Comparison of ENCODE assay signal across 9 cellular contexts in the genomic region with DNA sequence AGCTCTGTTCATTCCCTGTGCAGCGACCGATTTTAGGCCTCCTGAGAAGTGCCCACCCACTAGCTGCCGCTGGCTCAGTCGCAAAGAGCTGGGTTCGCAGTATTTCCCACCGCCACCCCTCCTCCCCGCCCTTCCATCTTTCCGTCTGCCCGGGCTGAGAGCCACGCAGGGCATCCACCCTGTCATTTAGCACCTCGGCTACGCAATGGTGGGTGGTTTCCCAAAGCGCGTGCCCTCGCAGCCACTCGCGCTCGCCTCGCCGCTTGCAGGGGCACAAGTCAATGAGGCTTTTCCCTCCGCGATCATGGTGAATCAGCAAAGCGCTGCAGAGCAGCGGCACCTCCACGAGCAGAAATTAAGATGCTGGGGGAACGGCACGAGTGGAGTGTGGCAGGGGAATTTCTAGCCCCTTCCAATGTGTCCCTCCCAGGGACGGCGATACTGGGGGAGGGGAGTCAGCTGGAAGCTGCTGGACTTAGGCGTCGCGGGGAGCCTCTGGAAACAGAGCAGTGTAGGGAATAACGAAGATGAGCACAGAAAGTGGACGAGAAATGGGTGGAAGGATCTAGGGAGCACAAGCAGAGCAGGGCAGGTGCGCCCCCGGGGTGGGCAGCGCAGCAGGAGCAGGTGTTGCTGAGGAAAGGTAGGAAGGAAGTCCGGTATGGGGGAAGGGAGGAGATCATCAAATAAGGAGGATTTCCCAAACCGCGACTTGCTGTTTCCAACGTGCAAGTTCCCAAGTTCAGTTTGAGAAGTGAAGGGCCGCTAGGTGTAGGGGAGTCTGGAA. TPM values are rescaled to one million over a fixed set of nuclear protein-coding genes. Genes with fewer than 3 reads are reported as not detected.
A peak's percentile ranks its signal among the peaks of the same experiment; 100 is the strongest.
DNase-seq lines count a peak whose midpoint lies in the region; ATAC-seq and TF ChIP-seq lines count a peak whose summit lies in the region.
"Had no signal": no experiment of that assay in that cellular context is flagged by ENCODE, and none has a peak within 500 bp of the region (broad histone marks: within the 10 kb centered on the region; RNA-seq: fewer than 3 reads in every experiment).

No MANE protein-coding gene starts in this region.

- H3K27me3 Mint-ChIP-seq in HFFc6 (ENCODE audit: insufficient read depth) (peaks cover 14% of the 10 kb centered on the region), endothelial cell (ENCODE audit: unreplicated experiment) (peaks cover 10% of the 10 kb centered on the region)

- WGBS in trophoblast cell (ENCODE audit: extremely low coverage, insufficient coverage, insufficient read length), result no CpG with 5 or more reads among the region's 42 CpGs

- no peak overlapping the region for H3K27ac ChIP-seq in trophoblast cell (ENCODE audit: low read depth, low read length)

- H2AFZ ChIP-seq in trophoblast cell (ENCODE audit: insufficient read depth, low read length, poor library complexity), result no peak overlapping the region

- no peak overlapping the region for H2BK5ac ChIP-seq in trophoblast cell (ENCODE audit: low read depth, low read length, poor library complexity)

- no peak overlapping the region for H4K91ac ChIP-seq in trophoblast cell (ENCODE audit: low read depth, low read length)

- H3K36me3 ChIP-seq in trophoblast cell (ENCODE audit: control insufficient read depth in 1 of 2, insufficient read depth in 2 of 2, low read length in 2 of 2), result no peaks in the 10 kb centered on the region

- H2AK5ac ChIP-seq in trophoblast cell (ENCODE audit: low read length), result no peak overlapping the region

- H3K23ac ChIP-seq in trophoblast cell (ENCODE audit: low read length), result no peak overlapping the region

- no peaks in the 10 kb centered on the region for H3K9me3 ChIP-seq in trophoblast cell (ENCODE audit: insufficient read depth, low read depth, low read length)

- H2BK12ac ChIP-seq in trophoblast cell (ENCODE audit: low read length), result no peak overlapping the region

- no peak overlapping the region for H2BK120ac ChIP-seq in trophoblast cell (ENCODE audit: insufficient read depth, low read length, poor library complexity)

- DNase-seq in AG20443 (ENCODE audit: low spot score) (peak; percentile 10), HFFc6 (no peak), endothelial cell (ENCODE audit: low spot score) (no peak), trophoblast cell (no peak), NCI-H2196 treated with DMSO at 0.1 percent for 48 hours (lab: John Stamatoyannopoulos, UW; ENCODE audit: unreplicated experiment) (no peak), NCI-H345 (lab: John Stamatoyannopoulos, UW) (no peak), HT-29 (ENCODE audit: low spot score) (no peak)

- H3K4ac ChIP-seq in trophoblast cell (ENCODE audit: low read depth, low read length), result no peak overlapping the region

- H3K14ac ChIP-seq in trophoblast cell (ENCODE audit: low read length), result no peak overlapping the region

- H3K18ac ChIP-seq in trophoblast cell (ENCODE audit: low read length), result no peak overlapping the region

- TF ChIP-seq CTCF in HFFc6 (IDR thresholded peaks at IDR 0.05) (no peak), endothelial cell (IDR thresholded peaks at IDR 0.05; ENCODE audit: unreplicated experiment) (no peak)

- no peak for ATAC-seq in HG03520 (IDR thresholded peaks at IDR 0.05; ENCODE audit: unreplicated experiment)

- no peaks in the 10 kb centered on the region for H3K9me3 Mint-ChIP-seq in HFFc6
- no peaks in the 10 kb centered on the region for H3K9me3 Mint-ChIP-seq in endothelial cell (ENCODE audit: unreplicated experiment)

- H3K27me3 ChIP-seq in trophoblast cell (ENCODE audit: insufficient read depth, low read length), result no peaks in the 10 kb centered on the region

- H3K9ac ChIP-seq in trophoblast cell (ENCODE audit: low read length), result no peak overlapping the region

- no peak overlapping the region for H4K12ac ChIP-seq in trophoblast cell (ENCODE audit: low read depth, low read length)

- H3K27ac Mint-ChIP-seq in HFFc6 (no peak overlapping the region), endothelial cell (ENCODE audit: unreplicated experiment) (peak overlapping the region; percentile 51)

- no peaks in the 10 kb centered on the region for H3K79me1 ChIP-seq in trophoblast cell (ENCODE audit: low read length)

- peak overlapping the region; percentile 81 for H3K4me2 ChIP-seq in trophoblast cell (ENCODE audit: low read length)

- peaks cover 4 to 9% of the 10 kb centered on the region in 2 experiments for H3K4me1 ChIP-seq in trophoblast cell (ENCODE audit: control insufficient read depth in 1 of 2, insufficient read depth in 2 of 2, low read length in 2 of 2)

- no peak overlapping the region for H3K4me3 ChIP-seq in trophoblast cell (ENCODE audit: low read depth, low read length)

- no peak overlapping the region for H4K8ac ChIP-seq in trophoblast cell (ENCODE audit: low read depth, low read length)

- H3K4me1 Mint-ChIP-seq in HFFc6 (ENCODE audit: low read depth), result no peaks in the 10 kb centered on the region; the same call in 1 of the 2 replicates
- H3K4me1 Mint-ChIP-seq in endothelial cell (ENCODE audit: unreplicated experiment), result peaks cover 9% of the 10 kb centered on the region

- H3K79me2 ChIP-seq in trophoblast cell (ENCODE audit: control insufficient read depth, insufficient read depth, low read length, poor library complexity), result no peaks in the 10 kb centered on the region

- H3K36me3 Mint-ChIP-seq in HFFc6 (ENCODE audit: low read depth) (no peaks in the 10 kb centered on the region), endothelial cell (ENCODE audit: low read depth, unreplicated experiment) (no peaks in the 10 kb centered on the region)

- peak overlapping the region; percentile 17; the same call in 1 of the 2 replicates for H3K4me3 Mint-ChIP-seq in HFFc6
- peak overlapping the region; percentile 84 for H3K4me3 Mint-ChIP-seq in endothelial cell (ENCODE audit: unreplicated experiment)

RNA-seq across cellular contexts. Expression of a gene that starts 2.4 kb away (rescaled TPM):
- not detected for total RNA-seq in HFFc6 (2021; fragmentation: NEBNext Ultra II Directional; extraction: Animal tissue kit (Norgen Biotek cat#: 25700))
- total RNA-seq in endothelial cell (ENCODE audit: unreplicated experiment), result 0.87 TPM
- 1.2 and 1.3 TPM in 2 replicates for polyA plus RNA-seq in trophoblast cell (2013)
- total RNA-seq in HT-29 (2014; rRNA removed; shearing (Covaris generic)), result not detected in 2 replicates
- total RNA-seq: OCI-LY7 had no signal
